ENCODE assay signal across 8 cellular contexts in genomic region chr7:106041140-106041717, GRCh38.
DNase-seq lines count a peak whose midpoint lies in the region; ATAC-seq and TF ChIP-seq lines count a peak whose summit lies in the region.

No MANE protein-coding gene starts in this region.

- intact Hi-C loops in heart left ventricle (cut with DNase I) (loop anchor here in 5 of 10 donors (2.0 to 10.0 kb wide), 6 partner anchors 104 to 389 kb away; no protein-coding TSS in a partner anchor), Right ventricle myocardium inferior (cut with DNase I) (no loop called here), dorsolateral prefrontal cortex (cut with DNase I) (loop anchor here (2.0 to 10.0 kb wide), 4 partner anchors 109 to 279 kb away; partner anchors contain the start of gene ATXN7L1 (in 1 of the 2))

- CTCF ChIA-PET in T-cell (lab: Charles Lee) = interaction anchor here (0.8 to 3.9 kb wide), 9 partner anchors 13 to 388 kb away, joined by 3 to 35 read pairs (median 5); no protein-coding TSS in a partner anchor

- H3K4me3 Mint-ChIP-seq in T-cell = peak overlapping the region in 1 of 3 donors; percentile 57
- no peak overlapping the region for H3K4me3 Mint-ChIP-seq in nephron progenitor cell

- H3K27me3 Mint-ChIP-seq in T-cell (peaks cover 0 to 2% of the 10 kb centered on the region in 2 donors), nephron progenitor cell (ENCODE audit: low read depth, poor library complexity) (peaks cover 25% of the 10 kb centered on the region)

- H3K27ac ChIP-seq in heart left ventricle (no peak overlapping the region), dorsolateral prefrontal cortex (no peak overlapping the region)

- peaks cover 0 to 14% (median 4%) of the 10 kb centered on the region in 12 donors for H3K4me1 ChIP-seq in heart left ventricle

- H3K27me3 ChIP-seq in heart left ventricle = peaks cover 0 to 3% (median 0%) of the 10 kb centered on the region in 9 donors
- H3K27me3 ChIP-seq in dorsolateral prefrontal cortex = peaks cover 0 to 3% (median 0%) of the 10 kb centered on the region in 45 donors

- H3K9me3 Mint-ChIP-seq in T-cell = no peaks in the 10 kb centered on the region
- no peaks in the 10 kb centered on the region for H3K9me3 Mint-ChIP-seq in nephron progenitor cell

- DNase-seq in heart left ventricle (no peak), Right ventricle myocardium inferior (ENCODE audit: missing footprints) (no peak), HuH-7 (ENCODE audit: low spot score) (peak; percentile 74), T-cell (peak in 8 of 34 experiments; percentile 7 to 39 (median 28)), dorsolateral prefrontal cortex (peak in 2 of 10 donors; percentile 53), nephron progenitor cell (peak; percentile 66)

- H3K36me3 Mint-ChIP-seq in T-cell = no peaks in the 10 kb centered on the region
- H3K36me3 Mint-ChIP-seq in nephron progenitor cell (ENCODE audit: low read depth) = no peaks in the 10 kb centered on the region

- POLR2A ChIA-PET in T-cell (lab: Charles Lee) = no interaction called here

- WGBS in heart left ventricle, 4 donors = 53 to 65% (median 62%) methylated on average over 6 of the region's 6 CpGs

- TF ChIP-seq POLR2A in heart left ventricle (IDR thresholded peaks at IDR 0.05) = no peak

- H3K27ac Mint-ChIP-seq in T-cell (peak overlapping the region; percentile 40 to 69), nephron progenitor cell (no peak overlapping the region)

- peaks cover 36 to 51% (median 39%) of the 10 kb centered on the region in 3 donors for H3K4me1 Mint-ChIP-seq in T-cell
- peaks cover 36% of the 10 kb centered on the region for H3K4me1 Mint-ChIP-seq in nephron progenitor cell

- H3K9me3 ChIP-seq in heart left ventricle = no peaks in the 10 kb centered on the region

- H3K36me3 ChIP-seq in heart left ventricle = no peaks in the 10 kb centered on the region

- H3K4me3 ChIP-seq in heart left ventricle (no peak overlapping the region), dorsolateral prefrontal cortex (no peak overlapping the region)

- ATAC-seq in heart left ventricle (peak in 3 of 4 donors; percentile 7 to 23 (median 15)), Right ventricle myocardium inferior (no peak), T-cell (replicated peaks in 1 of 4) (peak in 3 of 4 experiments; percentile 22 to 32 (median 29)), HG03025 (IDR thresholded peaks at IDR 0.05; ENCODE audit: low FRiP score, unreplicated experiment) (no peak), HG02759 (IDR thresholded peaks at IDR 0.05; ENCODE audit: unreplicated experiment) (no peak)

- peak; percentile 49 to 79 (median 62) for TF ChIP-seq CTCF in heart left ventricle (IDR thresholded peaks at IDR 0.05)
- TF ChIP-seq CTCF in dorsolateral prefrontal cortex (IDR thresholded peaks at IDR 0.05 in 54 of 56, conservative IDR thresholded peaks at IDR 0.05 in 2 of 56; ENCODE audit: low read depth in 1 of 56, partially characterized antibody in 56 of 56) = peak; percentile 17 to 78 (median 64)
- peak; percentile 92 for TF ChIP-seq CTCF in nephron progenitor cell (IDR thresholded peaks at IDR 0.05)

Comparison
In these comparisons a context has a peak if more than half of its experiments do, and no peak if none do; other contexts are left out.
1. ATAC-seq: peak in heart left ventricle (3 of 4) and T-cell (3 of 4); none in Right ventricle myocardium inferior (single experiment), HG03025 (single experiment) and HG02759 (single experiment).
2. DNase-seq: peak in HuH-7 (single experiment) and nephron progenitor cell (single experiment); none in heart left ventricle (0 of 5) and Right ventricle myocardium inferior (single experiment).
3. Peak in every context shown above with its lines, with median percentiles within 50 percentile points of each other: CTCF ChIP-seq.